9 cellular contexts compared by ENCODE assay signal in genomic region chr7:55517191-55517633, GRCh38. TPM values are rescaled to one million over a fixed set of nuclear protein-coding genes. Genes with fewer than 3 reads are reported as not detected.
DNase-seq lines count a peak whose midpoint lies in the region; ATAC-seq, FAIRE-seq and TF ChIP-seq lines count a peak whose summit lies in the region.
"Had no signal": no experiment of that assay in that cellular context is flagged by ENCODE, and none has a peak within 500 bp of the region (broad histone marks: within the 10 kb centered on the region; RNA-seq: fewer than 3 reads in every experiment).

No MANE protein-coding gene starts in this region.

- peaks cover 24% of the 10 kb centered on the region for H3K36me3 ChIP-seq in right atrium auricular region

- TF ChIP-seq CTCF in right atrium auricular region (IDR thresholded peaks at IDR 0.05), result no peak

- peak; percentile 94 for FAIRE-seq in GM12891 (lab: Jason Lieb, UNC)

- H3K27ac ChIP-seq in right atrium auricular region, result no peak overlapping the region

- no peak overlapping the region for H3K4me3 ChIP-seq in right atrium auricular region

- ATAC-seq in GM21360 (IDR thresholded peaks at IDR 0.05; ENCODE audit: unreplicated experiment) (peak; percentile 77), HG03196 (IDR thresholded peaks at IDR 0.05; ENCODE audit: unreplicated experiment) (peak; percentile 72)

- DNase-seq in GM12891 (ENCODE audit: insufficient read length, low spot score), result no peak
- DNase-seq in activated naive CD4-positive, alpha-beta T cell treated with anti-CD3 and anti-CD28 coated beads, Interleukin-2, amount 50 U/mL, for 16 hours, result peak; percentile 29
- DNase-seq in globus pallidus (ENCODE audit: low spot score), result no peak
- no peak for DNase-seq in right atrium auricular region (ENCODE audit: low spot score)
- no peak for DNase-seq in effector CD4-positive, alpha-beta T cell
- no peak for DNase-seq in NCI-H1105 treated with DMSO at 0.1 percent for 48 hours (lab: John Stamatoyannopoulos, UW)
- DNase-seq: islet precursor cell had no signal

- peaks cover 0 to 14% of the 10 kb centered on the region in 2 donors for H3K4me1 ChIP-seq in right atrium auricular region

- TF ChIP-seq POLR2A in GM12891 (IDR thresholded peaks at IDR 0.05; ENCODE audit: low read depth, low read length), result no peak; the same call in 1 of the 2 replicates

- no peaks in the 10 kb centered on the region for H3K9me3 ChIP-seq in right atrium auricular region

- H3K27me3 ChIP-seq in right atrium auricular region, result no peaks in the 10 kb centered on the region

TF ChIP-seq in GM12891, 5 proteins besides CTCF, POLR2A, EP300 and RAD21:
- TF ChIP-seq POU2F2 (IDR thresholded peaks at IDR 0.05; ENCODE audit: low read depth, low read length), result peak; percentile 24; the same call in 1 of the 2 replicates
- TF ChIP-seq POLR2AphosphoS5 (IDR thresholded peaks at IDR 0.05; ENCODE audit: low read depth, low read length), result peak; percentile 54; the same call in 1 of the 2 replicates
- no peak for TF ChIP-seq SPI1 (IDR thresholded peaks at IDR 0.05; ENCODE audit: low read depth, low read length)
- no peak for TF ChIP-seq PAX5 (IDR thresholded peaks at IDR 0.05; ENCODE audit: insufficient read depth, low read length, severe bottlenecking)

RNA-seq across cellular contexts. Expression of gene VOPP1, which starts 55.1 kb away (rescaled TPM):
- 124 TPM for polyA plus RNA-seq in GM12891 (2012; ENCODE audit: low read depth, missing spikeins)
- 10 to 100 TPM; 21.4 to 24.1 TPM for total RNA-seq in right atrium auricular region
